8 cellular contexts compared by ENCODE assay signal in genomic region chr22:46537946-46538815, GRCh38. TPM values are rescaled to one million over a fixed set of nuclear protein-coding genes. Genes with fewer than 3 reads are reported as not detected.
A peak's percentile ranks its signal among the peaks of the same experiment; 100 is the strongest.
DNase-seq lines count a peak whose midpoint lies in the region; ATAC-seq, FAIRE-seq and TF ChIP-seq lines count a peak whose summit lies in the region.

No MANE protein-coding gene starts in this region.

- H3K9me1 ChIP-seq in endothelial cell of umbilical vein (replicated peaks; ENCODE audit: control insufficient read depth, extremely low read depth, insufficient read depth, low read length) = no peaks in the 10 kb centered on the region

- no peak overlapping the region for H3K27ac Mint-ChIP-seq in CD4-positive, alpha-beta memory T cell
- no peak overlapping the region for H3K27ac Mint-ChIP-seq in nephron progenitor cell
- no peak overlapping the region for H3K27ac Mint-ChIP-seq in activated CD8-positive, alpha-beta memory T cell treated with anti-CD3 and anti-CD28 coated beads, Interleukin-2, amount 10 ng/mL, durations not matched to agents 7 days and 5 days

- H3K36me3 ChIP-seq in CD4-positive, alpha-beta memory T cell (ENCODE audit: insufficient read depth, low read length) = no peaks in the 10 kb centered on the region
- no peaks in the 10 kb centered on the region for H3K36me3 ChIP-seq in endothelial cell of umbilical vein (ENCODE audit: control insufficient read depth in 2 of 2, extremely low read depth in 1 of 2, insufficient read depth in 2 of 2, low read length in 2 of 2)

- POLR2A ChIA-PET in CD4-positive, alpha-beta memory T cell (lab: Charles Lee; ENCODE audit: partially characterized antibody) = interaction anchor here (0.6 kb wide), 1 partner anchor 1101 kb away, joined by 3 read pairs; no protein-coding TSS in a partner anchor
- POLR2A ChIA-PET in endothelial cell of umbilical vein (lab: Charles Lee) = no interaction called here

- CTCF ChIA-PET in CD4-positive, alpha-beta memory T cell (lab: Charles Lee; ENCODE audit: partially characterized antibody) = interaction anchor here (7.1 kb wide), 1 partner anchor 169 kb away, joined by 70 read pairs; no protein-coding TSS in a partner anchor
- CTCF ChIA-PET in endothelial cell of umbilical vein (lab: Charles Lee) = interaction anchor here (1.2 to 9.5 kb wide), 2 partner anchors 171 to 183 kb away, joined by 4 to 418 read pairs; no protein-coding TSS in a partner anchor
- CTCF ChIA-PET in activated CD8-positive, alpha-beta memory T cell treated with anti-CD3 and anti-CD28 coated beads, Interleukin-2, amount 10 ng/mL, durations not matched to agents 7 days and 5 days (lab: Charles Lee) = interaction anchor here (0.6 to 6.2 kb wide), 4 partner anchors 23 to 171 kb away, joined by 3 to 69 read pairs (median 4); no protein-coding TSS in a partner anchor

- H3K27ac ChIP-seq in CD4-positive, alpha-beta memory T cell (ENCODE audit: low read depth, low read length) = no peak overlapping the region
- no peak overlapping the region for H3K27ac ChIP-seq in endothelial cell of umbilical vein (ENCODE audit: insufficient read depth, low read depth, low read length)

- no peak for ATAC-seq in GM18861 (IDR thresholded peaks at IDR 0.05; ENCODE audit: unreplicated experiment)
- no peak for ATAC-seq in activated CD8-positive, alpha-beta memory T cell treated with anti-CD3 and anti-CD28 coated beads, Interleukin-2, amount 10 ng/mL, durations not matched to agents 7 days and 5 days

- TF ChIP-seq CTCF in NB4 (IDR thresholded peaks at IDR 0.05; ENCODE audit: low read depth, low read length) (peak; percentile 5), endothelial cell of umbilical vein (IDR thresholded peaks at IDR 0.05; ENCODE audit: extremely low read depth in 1 of 2, insufficient read depth in 1 of 2, low read depth in 1 of 2, low read length in 2 of 2) (peak in 1 of 2 donors; percentile 34), nephron progenitor cell (IDR thresholded peaks at IDR 0.05) (peak; percentile 29)

- no peaks in the 10 kb centered on the region for H3K27me3 ChIP-seq in CD4-positive, alpha-beta memory T cell (ENCODE audit: insufficient read depth, low read length)
- peaks cover 16 to 32% of the 10 kb centered on the region in 2 experiments for H3K27me3 ChIP-seq in endothelial cell of umbilical vein (ENCODE audit: control insufficient read depth in 2 of 2, insufficient read depth in 2 of 2, low read length in 2 of 2)

- no peak for TF ChIP-seq POLR2A in NB4 (IDR thresholded peaks at IDR 0.05; ENCODE audit: extremely low read depth, insufficient read length)
- TF ChIP-seq POLR2A in endothelial cell of umbilical vein (IDR thresholded peaks at IDR 0.05; ENCODE audit: low read depth, low read length) = no peak

- H3K9ac ChIP-seq in endothelial cell of umbilical vein (replicated peaks; ENCODE audit: extremely low read depth, insufficient read depth, low read length) = no peak overlapping the region

- H3K4me1 Mint-ChIP-seq in CD4-positive, alpha-beta memory T cell = peaks cover 0 to 13% (median 8%) of the 10 kb centered on the region in 4 donors
- H3K4me1 Mint-ChIP-seq in nephron progenitor cell = peaks cover 9% of the 10 kb centered on the region
- H3K4me1 Mint-ChIP-seq in activated CD8-positive, alpha-beta memory T cell treated with anti-CD3 and anti-CD28 coated beads, Interleukin-2, amount 10 ng/mL, durations not matched to agents 7 days and 5 days = peaks cover 2% of the 10 kb centered on the region

- no peaks in the 10 kb centered on the region for H3K9me3 Mint-ChIP-seq in CD4-positive, alpha-beta memory T cell
- H3K9me3 Mint-ChIP-seq in nephron progenitor cell = peaks cover 29% of the 10 kb centered on the region
- no peaks in the 10 kb centered on the region for H3K9me3 Mint-ChIP-seq in activated CD8-positive, alpha-beta memory T cell treated with anti-CD3 and anti-CD28 coated beads, Interleukin-2, amount 10 ng/mL, durations not matched to agents 7 days and 5 days (ENCODE audit: low read depth)

- intact Hi-C loops in CD4-positive, alpha-beta memory T cell (cut with micrococcal nuclease) = no loop called here
- intact Hi-C loops in endothelial cell of umbilical vein (cut with micrococcal nuclease) = no loop called here

- H3K4me3 Mint-ChIP-seq in CD4-positive, alpha-beta memory T cell = peak overlapping the region; percentile 38 to 69 (median 56)
- peak overlapping the region; percentile 71 for H3K4me3 Mint-ChIP-seq in nephron progenitor cell
- no peak overlapping the region for H3K4me3 Mint-ChIP-seq in activated CD8-positive, alpha-beta memory T cell treated with anti-CD3 and anti-CD28 coated beads, Interleukin-2, amount 10 ng/mL, durations not matched to agents 7 days and 5 days

- no peaks in the 10 kb centered on the region for H3K4me1 ChIP-seq in CD4-positive, alpha-beta memory T cell (ENCODE audit: insufficient read depth, low read length)
- peaks cover 8% of the 10 kb centered on the region for H3K4me1 ChIP-seq in endothelial cell of umbilical vein (ENCODE audit: control insufficient read depth, extremely low read depth, insufficient read depth, low read length)

- H3K79me2 ChIP-seq in endothelial cell of umbilical vein (ENCODE audit: control insufficient read depth, insufficient read depth, low read length) = no peaks in the 10 kb centered on the region

- no peak overlapping the region for H3K4me3 ChIP-seq in CD4-positive, alpha-beta memory T cell (ENCODE audit: low read length in 2 of 2)
- peak overlapping the region; percentile 52 for H3K4me3 ChIP-seq in NB4 (ENCODE audit: low read depth, low read length)
- peak overlapping the region in 1 of 3 experiments; percentile 48 for H3K4me3 ChIP-seq in endothelial cell of umbilical vein (replicated peaks in 1 of 3; ENCODE audit: insufficient read depth in 1 of 3, low read depth in 1 of 3, low read length in 3 of 3)

- no peak for DNase-seq in CD4-positive, alpha-beta memory T cell
- DNase-seq in NB4 (ENCODE audit: low read depth) = peak; percentile 69
- no peak for DNase-seq in endothelial cell of umbilical vein (ENCODE audit: low read depth, low spot score)
- peak; percentile 62 for DNase-seq in nephron progenitor cell
- DNase-seq in activated CD8-positive, alpha-beta memory T cell treated with anti-CD3 and anti-CD28 coated beads, Interleukin-2, amount 10 ng/mL, durations not matched to agents 7 days and 5 days = no peak
- no peak for DNase-seq in stimulated activated naive CD4-positive, alpha-beta T cell treated with Interleukin-2 at 50 U/mL for 16 hours (lab: John Stamatoyannopoulos, UW)
- no peak for DNase-seq in NCI-H82 (lab: John Stamatoyannopoulos, UW)

- no peak for FAIRE-seq in endothelial cell of umbilical vein (lab: Jason Lieb, UNC)

- H3K4me2 ChIP-seq in endothelial cell of umbilical vein (ENCODE audit: insufficient read depth, low read length) = peak overlapping the region; percentile 13

- H2AFZ ChIP-seq in endothelial cell of umbilical vein (ENCODE audit: low read depth, low read length) = no peak overlapping the region

- dilution Hi-C loops in endothelial cell of umbilical vein (cut with MboI; ENCODE audit: extremely low pct_ligation_motif_present, low sequenced_read_pairs) = no loop called here

- no TSS peak for BruUV-seq in endothelial cell of umbilical vein (replicated peaks; lab: Mats Ljungman, UMichigan)

- H4K20me1 ChIP-seq in endothelial cell of umbilical vein (replicated peaks; ENCODE audit: control insufficient read depth, extremely low read depth, insufficient read depth, low read length) = no peaks in the 10 kb centered on the region

- H3K9me3 ChIP-seq in CD4-positive, alpha-beta memory T cell (ENCODE audit: control insufficient read depth in 1 of 2, low read length in 2 of 2) = no peaks in the 10 kb centered on the region
- no peaks in the 10 kb centered on the region for H3K9me3 ChIP-seq in endothelial cell of umbilical vein (replicated peaks; ENCODE audit: control insufficient read depth, insufficient read depth, low read length)

- H3K36me3 Mint-ChIP-seq in CD4-positive, alpha-beta memory T cell = no peaks in the 10 kb centered on the region
- H3K36me3 Mint-ChIP-seq in nephron progenitor cell (ENCODE audit: low read depth) = peaks cover 21% of the 10 kb centered on the region
- no peaks in the 10 kb centered on the region for H3K36me3 Mint-ChIP-seq in activated CD8-positive, alpha-beta memory T cell treated with anti-CD3 and anti-CD28 coated beads, Interleukin-2, amount 10 ng/mL, durations not matched to agents 7 days and 5 days

- H3K27me3 Mint-ChIP-seq in CD4-positive, alpha-beta memory T cell = peaks cover 26 to 31% of the 10 kb centered on the region in 2 donors
- peaks cover 61% of the 10 kb centered on the region for H3K27me3 Mint-ChIP-seq in nephron progenitor cell (ENCODE audit: low read depth, poor library complexity)
- peaks cover 47% of the 10 kb centered on the region for H3K27me3 Mint-ChIP-seq in activated CD8-positive, alpha-beta memory T cell treated with anti-CD3 and anti-CD28 coated beads, Interleukin-2, amount 10 ng/mL, durations not matched to agents 7 days and 5 days

TF ChIP-seq in endothelial cell of umbilical vein, 7 proteins besides CTCF, POLR2A, EP300 and RAD21:
- TF ChIP-seq EZH2 (IDR thresholded peaks at IDR 0.05; ENCODE audit: borderline replicate concordance, low read depth, low read length, severe bottlenecking) (peak; percentile 74), FOS (IDR thresholded peaks at IDR 0.05; ENCODE audit: borderline replicate concordance, insufficient read depth, low read length) (no peak), JUN (IDR thresholded peaks at IDR 0.05; ENCODE audit: borderline replicate concordance, insufficient read depth, insufficient read length, low read depth) (no peak)

RNA-seq across cellular contexts. Expression of gene CELSR1, which starts 0.8 kb away (rescaled TPM):
- total RNA-seq in CD4-positive, alpha-beta memory T cell = 1 to 10 TPM in 1 of 2 experiments, under 1 TPM in 1; 0.94 to 1.1 TPM
- under 1 TPM; 0.47 to 0.67 TPM for polyA plus RNA-seq in CD4-positive, alpha-beta memory T cell
- total RNA-seq in endothelial cell of umbilical vein = 2.1 and 3.7 TPM in 2 replicates
- polyA plus RNA-seq in endothelial cell of umbilical vein = 5.4 and 5.7 TPM in 2 replicates
- 3.0 and 3.6 TPM in 2 replicates for polyA plus RNA-seq in endothelial cell of umbilical vein (2011; cell fraction: cytosol; rRNA removed)
- 5.5 and 6.0 TPM in 2 replicates for polyA plus RNA-seq in endothelial cell of umbilical vein (2011; cell fraction: nucleus; rRNA removed)
- polyA plus RNA-seq in endothelial cell of umbilical vein (2012) = 2.2 and 7.6 TPM in 2 replicates
- 9.8 and 15.1 TPM in 2 replicates for polyA minus RNA-seq in endothelial cell of umbilical vein
- polyA minus RNA-seq in endothelial cell of umbilical vein (2011; cell fraction: cytosol; rRNA and poly(A)+ RNA removed) = 13.2 TPM
- 9.8 and 15.1 TPM in 2 replicates for polyA minus RNA-seq in endothelial cell of umbilical vein (2011; cell fraction: nucleus; rRNA and poly(A)+ RNA removed)
- total RNA-seq in activated CD8-positive, alpha-beta memory T cell treated with anti-CD3 and anti-CD28 coated beads, Interleukin-2, amount 10 ng/mL, durations not matched to agents 7 days and 5 days = under 1 TPM; 0.06 to 0.12 TPM

Comparison
In these comparisons a context has a peak if more than half of its experiments do, and no peak if none do; other contexts are left out.
1. DNase-seq: peak in NB4 (single experiment) and nephron progenitor cell (single experiment); none in CD4-positive, alpha-beta memory T cell (0 of 5), endothelial cell of umbilical vein (single experiment), activated CD8-positive, alpha-beta memory T cell treated with anti-CD3 and anti-CD28 coated beads, Interleukin-2, amount 10 ng/mL, durations not matched to agents 7 days and 5 days (single experiment), stimulated activated naive CD4-positive, alpha-beta T cell treated with Interleukin-2 at 50 U/mL for 16 hours (single experiment) and NCI-H82 (single experiment).